Comparison of ENCODE assay signal across 1 cellular context in genomic region chr5:35777358-35778087, GRCh38.
A peak's percentile ranks its signal among the peaks of the same experiment; 100 is the strongest.
TF ChIP-seq lines count a peak whose summit lies in the region.

No MANE protein-coding gene starts in this region.

TF ChIP-seq in HEK293, 187 proteins besides CTCF, POLR2A, EP300 and RAD21 (continued from another document):
- TF ChIP-seq ZNF513 (tag by site-specific recombination; IDR thresholded peaks at IDR 0.05) (no peak), OSR2 (tag by site-specific recombination; IDR thresholded peaks at IDR 0.05) (no peak), KLF10 (tag by site-specific recombination; IDR thresholded peaks at IDR 0.05) (no peak), ZNF24 (tag by site-specific recombination; IDR thresholded peaks at IDR 0.05) (no peak), ZBTB11 (tag by site-specific recombination; conservative IDR thresholded peaks at IDR 0.05; ENCODE audit: low read depth) (peak; percentile 87), ZBTB8A (tag by site-specific recombination; IDR thresholded peaks at IDR 0.05) (peak; percentile 81), ZNF133 (tag by site-specific recombination; IDR thresholded peaks at IDR 0.05) (no peak), ZNF221 (tag by site-specific recombination; IDR thresholded peaks at IDR 0.05; ENCODE audit: borderline replicate concordance) (0 out of 2 replicates have a peak, but pooled peaks have one; percentile 65), ZNF654 (tag by site-specific recombination; IDR thresholded peaks at IDR 0.05; ENCODE audit: low read depth) (peak; percentile 66), ZNF394 (tag by site-specific recombination; IDR thresholded peaks at IDR 0.05; ENCODE audit: borderline replicate concordance) (peak; percentile 95), ZNF623 (tag by site-specific recombination; IDR thresholded peaks at IDR 0.05) (peak; percentile 81), WT1 (tag by site-specific recombination; IDR thresholded peaks at IDR 0.05) (no peak), ZNF404 (tag by site-specific recombination; IDR thresholded peaks at IDR 0.05) (peak; percentile 75; the same call in 1 of the 2 replicates), ZBTB1 (tag by site-specific recombination; IDR thresholded peaks at IDR 0.05) (peak; percentile 48; the same call in 1 of the 2 replicates), ZNF658 (tag by site-specific recombination; IDR thresholded peaks at IDR 0.05) (no peak), ZNF302 (tag by site-specific recombination; IDR thresholded peaks at IDR 0.05; ENCODE audit: low read depth) (0 out of 2 replicates have a peak, but pooled peaks have one; percentile 38), ZNF16 (tag by site-specific recombination; IDR thresholded peaks at IDR 0.05; ENCODE audit: low read depth) (0 out of 2 replicates have a peak, but pooled peaks have one; percentile 18), GLI2 (tag by site-specific recombination; IDR thresholded peaks at IDR 0.05; ENCODE audit: borderline replicate concordance, low read depth) (peak; percentile 53; the same call in 1 of the 2 replicates), ZNF292 (tag by site-specific recombination; IDR thresholded peaks at IDR 0.05; ENCODE audit: borderline replicate concordance, low read depth) (0 out of 2 replicates have a peak, but pooled peaks have one; percentile 67), ZXDB (tag by site-specific recombination; IDR thresholded peaks at IDR 0.05) (peak; percentile 65), ZFP37 (tag by site-specific recombination; IDR thresholded peaks at IDR 0.05) (peak; percentile 80; the same call in 1 of the 2 replicates), AEBP2 (tag by site-specific recombination; IDR thresholded peaks at IDR 0.05; ENCODE audit: borderline replicate concordance) (0 out of 2 replicates have a peak, but pooled peaks have one; percentile 18), MZF1 (tag by site-specific recombination; IDR thresholded peaks at IDR 0.05; ENCODE audit: borderline replicate concordance) (peak; percentile 42; the same call in 1 of the 2 replicates), ZNF366 (tag by site-specific recombination; conservative IDR thresholded peaks at IDR 0.05) (0 out of 2 replicates have a peak, but pooled peaks have one; percentile 12), ZNF423 (tag by site-specific recombination; IDR thresholded peaks at IDR 0.05) (no peak), ZNF140 (tag by site-specific recombination; IDR thresholded peaks at IDR 0.05) (peak; percentile 79; the same call in 1 of the 2 replicates), ZNF560 (tag by site-specific recombination; IDR thresholded peaks at IDR 0.05; ENCODE audit: borderline replicate concordance) (peak; percentile 52; the same call in 1 of the 2 replicates), ZNF830 (tag by site-specific recombination; IDR thresholded peaks at IDR 0.05; ENCODE audit: low read depth) (no peak), ZNF266 (tag by site-specific recombination; IDR thresholded peaks at IDR 0.05; ENCODE audit: low read depth) (peak; percentile 83), ZNF202 (tag by site-specific recombination; IDR thresholded peaks at IDR 0.05; ENCODE audit: borderline replicate concordance) (peak; percentile 92; the same call in 1 of the 2 replicates), ZNF488 (tag by site-specific recombination; IDR thresholded peaks at IDR 0.05) (no peak), ZNF530 (tag by site-specific recombination; IDR thresholded peaks at IDR 0.05; ENCODE audit: low read depth) (peak; percentile 49; the same call in 1 of the 2 replicates), ZNF121 (tag by site-specific recombination; IDR thresholded peaks at IDR 0.05) (0 out of 2 replicates have a peak, but pooled peaks have one; percentile 38), HOXA7 (CRISPR knock-in tag; IDR thresholded peaks at IDR 0.05; ENCODE audit: borderline replicate concordance) (no peak), ZFP3 (tag by site-specific recombination; IDR thresholded peaks at IDR 0.05; ENCODE audit: low read depth) (peak; percentile 57; the same call in 1 of the 2 replicates), BCL11A (tag by site-specific recombination; IDR thresholded peaks at IDR 0.05; ENCODE audit: low read depth) (0 out of 2 replicates have a peak, but pooled peaks have one; percentile 29), ZNF629 (tag by site-specific recombination; IDR thresholded peaks at IDR 0.05) (peak; percentile 60)
- TF ChIP-seq, protein P1, sequence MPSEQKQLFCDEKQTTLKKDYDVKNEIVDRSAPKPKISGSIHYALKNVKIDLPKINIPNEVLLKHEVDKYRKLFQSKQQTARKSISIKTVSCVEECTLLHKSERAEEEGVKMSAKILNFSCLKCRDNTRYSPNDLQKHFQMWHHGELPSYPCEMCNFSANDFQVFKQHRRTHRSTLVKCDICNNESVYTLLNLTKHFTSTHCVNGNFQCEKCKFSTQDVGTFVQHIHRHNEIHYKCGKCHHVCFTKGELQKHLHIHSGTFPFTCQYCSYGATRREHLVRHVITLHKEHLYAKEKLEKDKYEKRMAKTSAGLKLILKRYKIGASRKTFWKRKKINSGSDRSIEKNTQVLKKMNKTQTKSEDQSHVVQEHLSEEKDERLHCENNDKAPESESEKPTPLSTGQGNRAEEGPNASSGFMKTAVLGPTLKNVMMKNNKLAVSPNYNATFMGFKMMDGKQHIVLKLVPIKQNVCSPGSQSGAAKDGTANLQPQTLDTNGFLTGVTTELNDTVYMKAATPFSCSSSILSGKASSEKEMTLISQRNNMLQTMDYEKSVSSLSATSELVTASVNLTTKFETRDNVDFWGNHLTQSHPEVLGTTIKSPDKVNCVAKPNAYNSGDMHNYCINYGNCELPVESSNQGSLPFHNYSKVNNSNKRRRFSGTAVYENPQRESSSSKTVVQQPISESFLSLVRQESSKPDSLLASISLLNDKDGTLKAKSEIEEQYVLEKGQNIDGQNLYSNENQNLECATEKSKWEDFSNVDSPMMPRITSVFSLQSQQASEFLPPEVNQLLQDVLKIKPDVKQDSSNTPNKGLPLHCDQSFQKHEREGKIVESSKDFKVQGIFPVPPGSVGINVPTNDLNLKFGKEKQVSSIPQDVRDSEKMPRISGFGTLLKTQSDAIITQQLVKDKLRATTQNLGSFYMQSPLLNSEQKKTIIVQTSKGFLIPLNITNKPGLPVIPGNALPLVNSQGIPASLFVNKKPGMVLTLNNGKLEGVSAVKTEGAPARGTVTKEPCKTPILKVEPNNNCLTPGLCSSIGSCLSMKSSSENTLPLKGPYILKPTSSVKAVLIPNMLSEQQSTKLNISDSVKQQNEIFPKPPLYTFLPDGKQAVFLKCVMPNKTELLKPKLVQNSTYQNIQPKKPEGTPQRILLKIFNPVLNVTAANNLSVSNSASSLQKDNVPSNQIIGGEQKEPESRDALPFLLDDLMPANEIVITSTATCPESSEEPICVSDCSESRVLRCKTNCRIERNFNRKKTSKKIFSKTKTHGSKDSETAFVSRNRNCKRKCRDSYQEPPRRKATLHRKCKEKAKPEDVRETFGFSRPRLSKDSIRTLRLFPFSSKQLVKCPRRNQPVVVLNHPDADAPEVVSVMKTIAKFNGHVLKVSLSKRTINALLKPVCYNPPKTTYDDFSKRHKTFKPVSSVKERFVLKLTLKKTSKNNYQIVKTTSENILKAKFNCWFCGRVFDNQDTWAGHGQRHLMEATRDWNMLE (tag by site-specific recombination; conservative IDR thresholded peaks at IDR 0.05; ENCODE audit: low read depth), result peak; percentile 96
